Comparison of ENCODE assay signal across 20 cellular contexts in the genomic region with DNA sequence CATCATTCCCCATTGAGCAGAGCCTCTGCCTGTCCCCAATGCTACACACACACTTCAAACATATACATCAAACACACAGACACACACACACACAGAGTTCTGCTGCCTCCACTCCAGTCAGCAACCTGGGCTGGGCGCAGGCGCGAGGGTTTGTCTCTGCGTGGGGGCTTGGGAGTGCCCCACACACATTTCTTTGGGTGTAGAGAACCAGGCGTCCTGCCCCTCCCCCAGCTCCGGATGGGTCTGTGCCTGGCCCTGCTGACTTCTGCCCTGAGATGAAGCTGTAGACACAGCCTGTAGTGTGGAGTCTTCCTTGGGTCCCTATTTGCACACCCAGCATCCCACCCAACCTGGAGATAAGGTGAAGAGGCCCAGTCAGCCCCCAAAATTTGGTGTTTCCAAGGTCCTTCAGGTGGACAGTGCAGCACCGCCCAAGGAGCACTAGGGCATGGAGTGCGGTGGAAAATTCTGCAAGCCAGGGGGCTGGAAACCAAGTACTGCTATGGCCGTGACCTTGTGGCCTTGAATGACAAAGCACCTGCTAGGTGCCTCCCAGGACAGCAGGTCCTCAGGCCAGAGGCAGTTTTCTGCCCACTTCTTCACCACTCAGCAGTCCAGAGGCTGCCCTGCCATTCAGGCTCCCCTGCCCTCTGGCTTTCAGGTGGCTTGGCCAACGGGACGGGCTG. TPM values are rescaled to one million over a fixed set of nuclear protein-coding genes. Genes with fewer than 3 reads are reported as not detected.
DNase-seq lines count a peak whose midpoint lies in the region; ATAC-seq, FAIRE-seq and TF ChIP-seq lines count a peak whose summit lies in the region.
"Had no signal": no experiment of that assay in that cellular context is flagged by ENCODE, and none has a peak within 500 bp of the region (broad histone marks: within the 10 kb centered on the region; RNA-seq: fewer than 3 reads in every experiment).

No MANE protein-coding gene starts in this region.

- peaks cover 0 to 5% (median 2%) of the 10 kb centered on the region in 4 donors for H3K36me3 ChIP-seq in right lobe of liver
- H3K36me3 ChIP-seq: thyroid gland had no signal

- H3K27me3 ChIP-seq in dorsolateral prefrontal cortex (no peaks in the 10 kb centered on the region), right lobe of liver (no peaks in the 10 kb centered on the region)
- H3K27me3 ChIP-seq: thyroid gland had no signal

- ATAC-seq in left cardiac atrium, result no peak
- no peak for ATAC-seq in Right ventricle myocardium superior (ENCODE audit: poor library complexity)
- ATAC-seq in right lobe of liver, result peak; percentile 5 to 27 (median 14)
- no peak for ATAC-seq in GM21360 (IDR thresholded peaks at IDR 0.05; ENCODE audit: unreplicated experiment)
- ATAC-seq: activated naive CD8-positive, alpha-beta T cell treated with anti-CD3 and anti-CD28 coated beads, Interleukin-2, amount 50 U/mL, for 24 hours; heart left ventricle; stimulated activated memory B cell treated with anti-CD40 and anti-IgM and Interleukin-4, amounts not matched to agents 10 μg/mL and 1 μg/mL and 100 μg/mL, for 72 hours had no signal

- no peak overlapping the region for H3K4me3 ChIP-seq in dorsolateral prefrontal cortex
- H3K4me3 ChIP-seq in right lobe of liver, result no peak overlapping the region
- H3K4me3 ChIP-seq: heart left ventricle, thyroid gland had no signal

- DNase-seq in left cardiac atrium, result peak; percentile 20
- no peak for DNase-seq in Right ventricle myocardium superior
- DNase-seq in dorsolateral prefrontal cortex, result peak in 3 of 10 donors; percentile 24 to 39 (median 33)
- DNase-seq in right lobe of liver, result peak in 2 of 3 donors; percentile 47
- DNase-seq in NCI-H1436 (lab: John Stamatoyannopoulos, UW), result no peak
- DNase-seq in kidney tubule cell (ENCODE audit: low spot score), result no peak
- no peak for DNase-seq in H54 (ENCODE audit: insufficient read length, low spot score)
- DNase-seq: activated naive CD8-positive, alpha-beta T cell treated with anti-CD3 and anti-CD28 coated beads, Interleukin-2, amount 50 U/mL, for 24 hours; CD4-positive, CD25-positive, alpha-beta regulatory T cell; DMS53; NCI-H187; T-helper 1 cell; thyroid gland had no signal

- TF ChIP-seq CTCF in dorsolateral prefrontal cortex (IDR thresholded peaks at IDR 0.05 in 54 of 56, conservative IDR thresholded peaks at IDR 0.05 in 2 of 56; ENCODE audit: low read depth in 1 of 56, partially characterized antibody in 56 of 56) (no peak), right lobe of liver (IDR thresholded peaks at IDR 0.05) (no peak)

- H3K27ac ChIP-seq in dorsolateral prefrontal cortex (peak overlapping the region in 31 of 59 donors; percentile 1 to 72 (median 44)), right lobe of liver (no peak overlapping the region)
- H3K27ac ChIP-seq: heart left ventricle, thyroid gland had no signal

- H3K4me1 ChIP-seq in right lobe of liver, result no peaks in the 10 kb centered on the region

- no peak for FAIRE-seq in H54 (lab: Jason Lieb, UNC)
- FAIRE-seq: islet of Langerhans had no signal

- TF ChIP-seq POLR2A in right lobe of liver (IDR thresholded peaks at IDR 0.05) (no peak), H54 (IDR thresholded peaks at IDR 0.05; ENCODE audit: low read depth, low read length) (no peak)

- no CpG with 5 or more reads among the region's 11 CpGs for WGBS in right lobe of liver (ENCODE audit: insufficient coverage, low coverage, low lambda C conversion rate, missing lambda C conversion rate)

- intact Hi-C loops in left cardiac atrium (cut with DNase I), result no loop called here
- intact Hi-C loops in Right ventricle myocardium superior (cut with DNase I), result no loop called here
- intact Hi-C loops in dorsolateral prefrontal cortex (cut with DNase I), result loop anchor here (5.0 kb wide), 2 partner anchors 127 to 138 kb away; no protein-coding TSS in a partner anchor
- intact Hi-C loops in right lobe of liver (cut with DNase I), result loop anchor here (5.0 to 10.0 kb wide), 2 partner anchors 38 to 156 kb away; partner anchors contain the start of gene PFKFB4 (in 1 of the 2)

- no peaks in the 10 kb centered on the region for H3K9me3 ChIP-seq in right lobe of liver
- H3K9me3 ChIP-seq: heart left ventricle, thyroid gland had no signal

RNA-seq across cellular contexts. Expression of gene FBXW12, which starts 26.8 kb away (rescaled TPM):
- not detected for total RNA-seq in left cardiac atrium
- not detected for total RNA-seq in Right ventricle myocardium superior
- total RNA-seq in dorsolateral prefrontal cortex, result 1 to 10 TPM in 107 of 120 experiments, under 1 TPM in 13; 0.40 to 4.1 (median 1.8) TPM
- not detected for total RNA-seq in right lobe of liver
- total RNA-seq: activated CD4-positive, alpha-beta memory T cell treated with anti-CD3 and anti-CD28 coated beads, Interleukin-2, amount 10 ng/mL, durations not matched to agents 7 days and 5 days; CD4-positive, CD25-positive, alpha-beta regulatory T cell; fibroblast of lung; heart left ventricle; RPMI7951; thyroid gland had no signal

RNA-seq across cellular contexts. Expression of gene PLXNB1, which starts 31.0 kb away (rescaled TPM):
- 10 to 100 TPM; 43.3 to 55.0 TPM for total RNA-seq in left cardiac atrium
- 51.3 TPM for total RNA-seq in Right ventricle myocardium superior
- 100 to 1,000 TPM in 116 of 120 experiments, 10 to 100 TPM in 4; 88.5 to 492 (median 177) TPM for total RNA-seq in dorsolateral prefrontal cortex
- total RNA-seq in right lobe of liver, result 100 to 1,000 TPM in 2 of 6 experiments, 10 to 100 TPM in 4; 65.9 to 132 (median 86.5) TPM

RNA-seq across cellular contexts. Expression of gene CCDC51, which starts 41.1 kb away (rescaled TPM):
- 10 to 100 TPM in 1 of 2 donors, 1 to 10 TPM in 1; 7.0 to 10.9 TPM for total RNA-seq in left cardiac atrium
- 11.9 TPM for total RNA-seq in Right ventricle myocardium superior
- total RNA-seq in dorsolateral prefrontal cortex, result 10 to 100 TPM in 60 of 120 experiments, 1 to 10 TPM in 60; 5.5 to 17.7 (median 10.0) TPM
- total RNA-seq in right lobe of liver, result 10 to 100 TPM in 2 of 6 experiments, 1 to 10 TPM in 4; 5.9 to 16.0 (median 8.1) TPM

RNA-seq across cellular contexts. Expression of gene TMA7, which starts 41.2 kb away (rescaled TPM):
- total RNA-seq in left cardiac atrium (100 to 1,000 TPM; 190 to 238 TPM), Right ventricle myocardium superior (237 TPM), dorsolateral prefrontal cortex (100 to 1,000 TPM; 127 to 251 (median 193) TPM), right lobe of liver (100 to 1,000 TPM in 2 of 6 experiments, 10 to 100 TPM in 4; 64.8 to 182 (median 80.1) TPM)

RNA-seq across cellular contexts. Expression of gene ATRIP, which starts 47.7 kb away (rescaled TPM):
- 1 to 10 TPM; 3.9 to 5.7 TPM for total RNA-seq in left cardiac atrium
- total RNA-seq in Right ventricle myocardium superior, result 3.2 TPM
- 10 to 100 TPM in 5 of 120 experiments, 1 to 10 TPM in 115; 3.5 to 10.4 (median 6.0) TPM for total RNA-seq in dorsolateral prefrontal cortex
- 1 to 10 TPM; 2.4 to 4.5 (median 3.2) TPM for total RNA-seq in right lobe of liver

Comparison
In these comparisons a context has a peak if more than half of its experiments do, and no peak if none do; other contexts are left out.
1. DNase-seq: peak in left cardiac atrium (single experiment) and right lobe of liver (2 of 3); none in Right ventricle myocardium superior (single experiment), NCI-H1436 (single experiment), kidney tubule cell (single experiment) and H54 (single experiment).
2. ATAC-seq: peak in right lobe of liver (4 of 4); none in left cardiac atrium (0 of 2), Right ventricle myocardium superior (single experiment) and GM21360 (single experiment).
3. H3K27ac ChIP-seq: peak in dorsolateral prefrontal cortex (31 of 59); none in right lobe of liver (0 of 3).
4. intact Hi-C loops: an anchor here in dorsolateral prefrontal cortex (5.0 kb wide) and right lobe of liver (5.0 to 10.0 kb wide); none called in left cardiac atrium and Right ventricle myocardium superior.